In genomic region chr1:4001461-4001860, GRCh38 we compare ENCODE assay signal across 22 cellular contexts.
"Had no signal": no experiment of that assay in that cellular context is flagged by ENCODE, and none has a peak within 500 bp of the region (broad histone marks: within the 10 kb centered on the region; RNA-seq: fewer than 3 reads in every experiment).

No MANE protein-coding gene starts in this region.

- H3K4me3 Mint-ChIP-seq: activated CD4-positive, alpha-beta memory T cell treated with anti-CD3 and anti-CD28 coated beads for 36 hours; activated CD4-positive, alpha-beta T cell treated with anti-CD3 and anti-CD28 coated beads, Interleukin-2, amount 10 ng/mL, durations not matched to agents 7 days and 5 days; activated naive CD4-positive, alpha-beta T cell treated with anti-CD3 and anti-CD28 coated beads, Interleukin-2, amount 10 ng/mL, durations not matched to agents 7 days and 5 days; activated naive CD8-positive, alpha-beta T cell treated with anti-CD3 and anti-CD28 coated beads for 36 hours; activated T-cell treated with anti-CD3 and anti-CD28 coated beads, Interleukin-2, amount 50 U/mL, for 4 hours; T-helper 17 cell; WTC11 had no signal

- H3K27ac Mint-ChIP-seq: activated CD4-positive, alpha-beta memory T cell treated with anti-CD3 and anti-CD28 coated beads for 36 hours; activated CD4-positive, alpha-beta T cell treated with anti-CD3 and anti-CD28 coated beads, Interleukin-2, amount 10 ng/mL, durations not matched to agents 7 days and 5 days; activated naive CD4-positive, alpha-beta T cell treated with anti-CD3 and anti-CD28 coated beads, Interleukin-2, amount 10 ng/mL, durations not matched to agents 7 days and 5 days; activated naive CD8-positive, alpha-beta T cell treated with anti-CD3 and anti-CD28 coated beads for 36 hours; T-helper 17 cell; WTC11 had no signal

- DNase-seq: activated CD4-positive, alpha-beta memory T cell treated with anti-CD3 and anti-CD28 coated beads for 36 hours; activated CD4-positive, alpha-beta T cell treated with anti-CD3 and anti-CD28 coated beads, Interleukin-2, amount 10 ng/mL, durations not matched to agents 7 days and 5 days; activated CD8-positive, alpha-beta memory T cell treated with anti-CD3 and anti-CD28 coated beads for 24 hours; activated gamma-delta T cell treated with Interleukin-2 at 50 U/mL for 16 hours; activated naive CD8-positive, alpha-beta T cell treated with anti-CD3 and anti-CD28 coated beads for 36 hours; activated T-cell treated with anti-CD3 and anti-CD28 coated beads, Interleukin-2, amount 50 U/mL, for 4 hours; brain microvascular endothelial cell; cerebellar nuclear complex; Karpas-422; MM.1S; NCI-H1105; NCI-H1436; NCI-H1694 treated with DMSO at 0.1 percent for 48 hours; NCI-H2029 treated with DMSO at 0.1 percent for 48 hours; NCI-H510A treated with DMSO at 0.1 percent for 48 hours; PC-3; SIG-M5; T-helper 17 cell; T-helper 9 cell had no signal

- H3K9me3 Mint-ChIP-seq: activated CD4-positive, alpha-beta memory T cell treated with anti-CD3 and anti-CD28 coated beads for 36 hours; activated CD4-positive, alpha-beta T cell treated with anti-CD3 and anti-CD28 coated beads, Interleukin-2, amount 10 ng/mL, durations not matched to agents 7 days and 5 days; activated naive CD8-positive, alpha-beta T cell treated with anti-CD3 and anti-CD28 coated beads for 36 hours; activated T-cell treated with anti-CD3 and anti-CD28 coated beads, Interleukin-2, amount 50 U/mL, for 4 hours had no signal

- H3K4me3 ChIP-seq: cardiac muscle cell had no signal

- H3K36me3 ChIP-seq: brain microvascular endothelial cell, cardiac muscle cell had no signal

- ATAC-seq: activated T-cell treated with anti-CD3 and anti-CD28 coated beads, Interleukin-2, amount 50 U/mL, for 4 hours; PC-3; T-helper 17 cell; WTC11 had no signal

- H3K27me3 ChIP-seq: brain microvascular endothelial cell, cardiac muscle cell had no signal

- H3K36me3 Mint-ChIP-seq: activated CD4-positive, alpha-beta memory T cell treated with anti-CD3 and anti-CD28 coated beads for 36 hours; activated naive CD4-positive, alpha-beta T cell treated with anti-CD3 and anti-CD28 coated beads, Interleukin-2, amount 10 ng/mL, durations not matched to agents 7 days and 5 days; activated naive CD8-positive, alpha-beta T cell treated with anti-CD3 and anti-CD28 coated beads for 36 hours had no signal

- H3K27ac ChIP-seq: brain microvascular endothelial cell, cardiac muscle cell had no signal

- H3K4me1 Mint-ChIP-seq: activated CD4-positive, alpha-beta T cell treated with anti-CD3 and anti-CD28 coated beads, Interleukin-2, amount 10 ng/mL, durations not matched to agents 7 days and 5 days; activated naive CD4-positive, alpha-beta T cell treated with anti-CD3 and anti-CD28 coated beads, Interleukin-2, amount 10 ng/mL, durations not matched to agents 7 days and 5 days; activated naive CD8-positive, alpha-beta T cell treated with anti-CD3 and anti-CD28 coated beads for 36 hours; WTC11 had no signal

- H3K27me3 Mint-ChIP-seq: activated CD4-positive, alpha-beta T cell treated with anti-CD3 and anti-CD28 coated beads, Interleukin-2, amount 10 ng/mL, durations not matched to agents 7 days and 5 days had no signal
